ENCODE assay signal across 8 cellular contexts in genomic region chr1:41661428-41662060, GRCh38.
A peak's percentile ranks its signal among the peaks of the same experiment; 100 is the strongest.
DNase-seq lines count a peak whose midpoint lies in the region; ATAC-seq, FAIRE-seq and TF ChIP-seq lines count a peak whose summit lies in the region.

No MANE protein-coding gene starts in this region.

- WGBS in mesenchymal stem cell: 5% methylated on average over 42 of the region's 44 CpGs
- WGBS in transverse colon (ENCODE audit: low coverage in 1 of 2), 2 donors: 2% methylated on average over 39 of the region's 44 CpGs; no CpG with 5 or more reads in 1 of the 2 donors

- no peak overlapping the region for H2BK5ac ChIP-seq in mesenchymal stem cell (ENCODE audit: low read depth, low read length, poor library complexity, severe bottlenecking)

- intact Hi-C loops in transverse colon (cut with DNase I; ENCODE audit: low total_unique reads): no loop called here

- no peaks in the 10 kb centered on the region for H3K36me3 ChIP-seq in ES-I3 (ENCODE audit: insufficient read depth, low read length)
- H3K36me3 ChIP-seq in H7 (replicated peaks; ENCODE audit: control insufficient read depth, insufficient read depth, low read length): no peaks in the 10 kb centered on the region
- no peaks in the 10 kb centered on the region for H3K36me3 ChIP-seq in bronchial epithelial cell (ENCODE audit: control insufficient read depth, insufficient read depth, low read length)
- no peaks in the 10 kb centered on the region for H3K36me3 ChIP-seq in mesenchymal stem cell (ENCODE audit: control insufficient read depth in 1 of 2, insufficient read depth in 2 of 2, low read depth in 1 of 2, low read length in 2 of 2)
- no peaks in the 10 kb centered on the region for H3K36me3 ChIP-seq in transverse colon

- no peak overlapping the region for H4K8ac ChIP-seq in mesenchymal stem cell (ENCODE audit: low read length)

- H2BK15ac ChIP-seq in mesenchymal stem cell (ENCODE audit: low read depth, poor library complexity, severe bottlenecking): no peak overlapping the region

- ATAC-seq in GM21515 (IDR thresholded peaks at IDR 0.05; ENCODE audit: unreplicated experiment) (no peak), HG02623 (IDR thresholded peaks at IDR 0.05; ENCODE audit: unreplicated experiment) (no peak)

- TF ChIP-seq POLR2A in transverse colon (IDR thresholded peaks at IDR 0.05): no peak

- no peak for FAIRE-seq in bronchial epithelial cell (lab: Jason Lieb, UNC)

- peak overlapping the region; percentile 74 for H2AFZ ChIP-seq in mesenchymal stem cell (ENCODE audit: low read depth, low read length)

- in situ Hi-C loops in transverse colon (cut with MboI; ENCODE audit: low pct_ligation_motif_present in 1 of 4, low pct_unique_long_range_greater_than_20kb in 1 of 4, low sequenced_read_pairs in 3 of 4): no loop called here

- TF ChIP-seq CTCF in bronchial epithelial cell (IDR thresholded peaks at IDR 0.05; ENCODE audit: insufficient read depth, low read length, severe bottlenecking) (no peak), transverse colon (IDR thresholded peaks at IDR 0.05) (no peak)

- peak overlapping the region in 1 of 2 experiments; percentile 87 for H3K23ac ChIP-seq in mesenchymal stem cell (ENCODE audit: low read length in 2 of 2)

- peak overlapping the region; percentile 98 for H3K4me2 ChIP-seq in mesenchymal stem cell (ENCODE audit: low read length, poor library complexity, severe bottlenecking)

- peak overlapping the region in 1 of 2 experiments; percentile 88 for H3K14ac ChIP-seq in mesenchymal stem cell (ENCODE audit: low read length in 2 of 2)

- no peak overlapping the region for H2BK120ac ChIP-seq in mesenchymal stem cell (ENCODE audit: low read depth, low read length)

- H2BK12ac ChIP-seq in mesenchymal stem cell (ENCODE audit: low read length in 2 of 2): peak overlapping the region in 1 of 2 experiments; percentile 42

- peak overlapping the region; percentile 47; the same call in 1 of the 2 replicates for H3K9ac ChIP-seq in ES-I3 (ENCODE audit: low read depth, low read length)
- H3K9ac ChIP-seq in mesenchymal stem cell (ENCODE audit: low read length): peak overlapping the region; percentile 68

- H3K18ac ChIP-seq in mesenchymal stem cell (ENCODE audit: low read depth in 1 of 2, low read length in 2 of 2): peak overlapping the region; percentile 16 to 85

- peak; percentile 69 for DNase-seq in H7
- DNase-seq in NCI-H526 treated with DMSO at 0.1 percent for 48 hours (lab: John Stamatoyannopoulos, UW): peak; percentile 51
- no peak for DNase-seq in bronchial epithelial cell (ENCODE audit: low read depth)
- no peak for DNase-seq in mesenchymal stem cell
- DNase-seq in transverse colon: no peak

- H3K79me1 ChIP-seq in mesenchymal stem cell (replicated peaks; ENCODE audit: low read length, poor library complexity, severe bottlenecking): peaks cover 14% of the 10 kb centered on the region

- peak overlapping the region; percentile 52 for H3K4me3 ChIP-seq in H7 (ENCODE audit: insufficient read depth, low read depth, low read length)
- peak overlapping the region; percentile 31 for H3K4me3 ChIP-seq in bronchial epithelial cell (ENCODE audit: low read depth, low read length)
- H3K4me3 ChIP-seq in mesenchymal stem cell (ENCODE audit: insufficient read depth in 1 of 2, low read depth in 1 of 2, low read length in 2 of 2): peak overlapping the region; percentile 63 to 80
- H3K4me3 ChIP-seq in transverse colon: peak overlapping the region; percentile 13 to 51 (median 44)

- no peak for TF ChIP-seq EP300 in transverse colon (IDR thresholded peaks at IDR 0.05; ENCODE audit: low read depth)

- H3K27me3 ChIP-seq in H7 (ENCODE audit: control insufficient read depth, insufficient read depth, low read length): peaks cover 26% of the 10 kb centered on the region
- no peaks in the 10 kb centered on the region for H3K27me3 ChIP-seq in bronchial epithelial cell (ENCODE audit: control insufficient read depth, insufficient read depth, low read length)
- H3K27me3 ChIP-seq in mesenchymal stem cell (ENCODE audit: control insufficient read depth in 1 of 2, insufficient read depth in 1 of 2, low read length in 2 of 2): peaks cover 0 to 27% of the 10 kb centered on the region in 2 experiments
- H3K27me3 ChIP-seq in transverse colon: peaks cover 18% of the 10 kb centered on the region

- no peak overlapping the region for H3K27ac ChIP-seq in mesenchymal stem cell (ENCODE audit: low read length, poor library complexity, severe bottlenecking)
- H3K27ac ChIP-seq in transverse colon: peak overlapping the region in 1 of 4 donors; percentile 42

- H3K4me1 ChIP-seq in ES-I3 (ENCODE audit: insufficient read depth, low read length) (peaks cover 32% of the 10 kb centered on the region), mesenchymal stem cell (ENCODE audit: control insufficient read depth, insufficient read depth, low read depth, low read length) (peaks cover 29% of the 10 kb centered on the region), transverse colon (peaks cover 6 to 21% (median 12%) of the 10 kb centered on the region in 4 donors)

- H3K9me3 ChIP-seq in ES-I3 (ENCODE audit: control insufficient read depth, insufficient read depth, low read length) (no peaks in the 10 kb centered on the region), mesenchymal stem cell (ENCODE audit: control insufficient read depth, low read length) (no peaks in the 10 kb centered on the region), transverse colon (no peaks in the 10 kb centered on the region)

- H4K91ac ChIP-seq in mesenchymal stem cell (ENCODE audit: low read length): peak overlapping the region; percentile 65

- no peak overlapping the region for H2AK5ac ChIP-seq in mesenchymal stem cell (ENCODE audit: low read length, severe bottlenecking)

- H3K4ac ChIP-seq in mesenchymal stem cell (ENCODE audit: low read depth in 1 of 2, low read length in 2 of 2): no peak overlapping the region

Comparison
In these comparisons a context has a peak if more than half of its experiments do, and no peak if none do; other contexts are left out.
1. DNase-seq: peak in H7 (single experiment) and NCI-H526 treated with DMSO at 0.1 percent for 48 hours (single experiment); none in bronchial epithelial cell (single experiment), mesenchymal stem cell (single experiment) and transverse colon (single experiment).
2. Peak in every context shown above with its lines, with median percentiles within 50 percentile points of each other: H3K4me3 ChIP-seq.